In genomic region chr18:12366379-12366778, GRCh38 we compare ENCODE assay signal across 17 cellular contexts. TPM values are rescaled to one million over a fixed set of nuclear protein-coding genes. Genes with fewer than 3 reads are reported as not detected.
DNase-seq lines count a peak whose midpoint lies in the region; ATAC-seq and TF ChIP-seq lines count a peak whose summit lies in the region.
"Had no signal": no experiment of that assay in that cellular context is flagged by ENCODE, and none has a peak within 500 bp of the region (broad histone marks: within the 10 kb centered on the region; RNA-seq: fewer than 3 reads in every experiment).

No MANE protein-coding gene starts in this region.

- no peaks in the 10 kb centered on the region for H3K9me3 Mint-ChIP-seq in activated CD8-positive, alpha-beta T cell treated with anti-CD3 and anti-CD28 coated beads, Interleukin-2, amount 10 ng/mL, durations not matched to agents 7 days and 5 days (ENCODE audit: insufficient read depth)
- no peaks in the 10 kb centered on the region for H3K9me3 Mint-ChIP-seq in activated CD8-positive, alpha-beta T cell treated with anti-CD3 and anti-CD28 coated beads for 36 hours
- H3K9me3 Mint-ChIP-seq: CD8-positive, alpha-beta memory T cell had no signal

- H3K27ac ChIP-seq in heart right ventricle: peak overlapping the region in 7 of 10 donors; percentile 19 to 82 (median 62)
- peak overlapping the region; percentile 45 for H3K27ac ChIP-seq in temporal lobe (ENCODE audit: low read depth, low read length)
- H3K27ac ChIP-seq in RWPE1: no peak overlapping the region
- H3K27ac ChIP-seq: 22Rv1, BLaER1, PC-9 had no signal

- H3K36me3 Mint-ChIP-seq in activated CD8-positive, alpha-beta T cell treated with anti-CD3 and anti-CD28 coated beads, Interleukin-2, amount 10 ng/mL, durations not matched to agents 7 days and 5 days (ENCODE audit: low read depth): peaks cover 39% of the 10 kb centered on the region
- peaks cover 41% of the 10 kb centered on the region for H3K36me3 Mint-ChIP-seq in activated CD8-positive, alpha-beta T cell treated with anti-CD3 and anti-CD28 coated beads for 36 hours (ENCODE audit: low read depth)

- intact Hi-C loops in activated CD8-positive, alpha-beta T cell treated with anti-CD3 and anti-CD28 coated beads for 36 hours (cut with micrococcal nuclease): no loop called here
- intact Hi-C loops in heart right ventricle (cut with DNase I): no loop called here
- intact Hi-C loops in mucosa of descending colon (cut with DNase I, micrococcal nuclease): no loop called here

- peaks cover 0 to 96% (median 24%) of the 10 kb centered on the region in 9 donors for H3K36me3 ChIP-seq in heart right ventricle
- H3K36me3 ChIP-seq in mucosa of descending colon (ENCODE audit: low read depth): no peaks in the 10 kb centered on the region

- CTCF ChIA-PET in activated CD8-positive, alpha-beta T cell treated with anti-CD3 and anti-CD28 coated beads, Interleukin-2, amount 10 ng/mL, durations not matched to agents 7 days and 5 days (lab: Charles Lee): no interaction called here
- CTCF ChIA-PET in activated CD8-positive, alpha-beta T cell treated with anti-CD3 and anti-CD28 coated beads for 36 hours (lab: Charles Lee): no interaction called here
- CTCF ChIA-PET in RWPE1 (lab: Yijun Ruan, JAX): no interaction called here

- H3K4me1 ChIP-seq in heart right ventricle (peaks cover 2 to 100% (median 62%) of the 10 kb centered on the region in 9 donors), mucosa of descending colon (ENCODE audit: low read depth) (peaks cover 3% of the 10 kb centered on the region)

- H3K4me3 ChIP-seq in heart right ventricle: no peak overlapping the region
- no peak overlapping the region for H3K4me3 ChIP-seq in mucosa of descending colon
- H3K4me3 ChIP-seq: BLaER1, PC-9 had no signal

- no peak for DNase-seq in activated CD8-positive, alpha-beta T cell treated with anti-CD3 and anti-CD28 coated beads, Interleukin-2, amount 10 ng/mL, durations not matched to agents 7 days and 5 days
- DNase-seq in activated CD8-positive, alpha-beta T cell treated with anti-CD3 and anti-CD28 coated beads for 36 hours: no peak
- DNase-seq in heart right ventricle (peak; percentile 56 to 62), mucosa of descending colon (no peak), RWPE1 (ENCODE audit: low spot score) (no peak)
- DNase-seq in effector CD4-positive, alpha-beta T cell: no peak
- DNase-seq: CD8-positive, alpha-beta memory T cell; DMS 273 treated with DMSO at 0.1 percent for 48 hours; Karpas-422; NCI-H1105 treated with DMSO at 0.1 percent for 48 hours; NCI-H187; NCI-H748 treated with DMSO at 0.1 percent for 48 hours; PC-9 had no signal

- no peak for TF ChIP-seq CTCF in activated CD8-positive, alpha-beta T cell treated with anti-CD3 and anti-CD28 coated beads for 36 hours (IDR thresholded peaks at IDR 0.05)
- no peak for TF ChIP-seq CTCF in heart right ventricle (IDR thresholded peaks at IDR 0.05)
- TF ChIP-seq CTCF in mucosa of descending colon (IDR thresholded peaks at IDR 0.05): no peak
- TF ChIP-seq CTCF in RWPE1 (conservative IDR thresholded peaks at IDR 0.05; ENCODE audit: low read depth): no peak

- no peak overlapping the region for H3K4me3 Mint-ChIP-seq in activated CD8-positive, alpha-beta T cell treated with anti-CD3 and anti-CD28 coated beads, Interleukin-2, amount 10 ng/mL, durations not matched to agents 7 days and 5 days
- no peak overlapping the region for H3K4me3 Mint-ChIP-seq in activated CD8-positive, alpha-beta T cell treated with anti-CD3 and anti-CD28 coated beads for 36 hours
- H3K4me3 Mint-ChIP-seq: CD8-positive, alpha-beta memory T cell had no signal

- no peaks in the 10 kb centered on the region for H3K27me3 Mint-ChIP-seq in activated CD8-positive, alpha-beta T cell treated with anti-CD3 and anti-CD28 coated beads, Interleukin-2, amount 10 ng/mL, durations not matched to agents 7 days and 5 days (ENCODE audit: low read depth)
- H3K27me3 Mint-ChIP-seq in activated CD8-positive, alpha-beta T cell treated with anti-CD3 and anti-CD28 coated beads for 36 hours: no peaks in the 10 kb centered on the region

- 44 to 76% methylated on average over 8 of the region's 8 CpGs for WGBS in heart right ventricle, 2 donors

- H3K27ac Mint-ChIP-seq in activated CD8-positive, alpha-beta T cell treated with anti-CD3 and anti-CD28 coated beads, Interleukin-2, amount 10 ng/mL, durations not matched to agents 7 days and 5 days: peak overlapping the region; percentile 11
- no peak overlapping the region for H3K27ac Mint-ChIP-seq in activated CD8-positive, alpha-beta T cell treated with anti-CD3 and anti-CD28 coated beads for 36 hours

- peaks cover 6% of the 10 kb centered on the region for H3K4me1 Mint-ChIP-seq in activated CD8-positive, alpha-beta T cell treated with anti-CD3 and anti-CD28 coated beads, Interleukin-2, amount 10 ng/mL, durations not matched to agents 7 days and 5 days (ENCODE audit: low read depth)
- H3K4me1 Mint-ChIP-seq in activated CD8-positive, alpha-beta T cell treated with anti-CD3 and anti-CD28 coated beads for 36 hours (ENCODE audit: low read depth): peaks cover 13% of the 10 kb centered on the region

- POLR2A ChIA-PET in activated CD8-positive, alpha-beta T cell treated with anti-CD3 and anti-CD28 coated beads, Interleukin-2, amount 10 ng/mL, durations not matched to agents 7 days and 5 days (lab: Charles Lee): no interaction called here
- POLR2A ChIA-PET in activated CD8-positive, alpha-beta T cell treated with anti-CD3 and anti-CD28 coated beads for 36 hours (lab: Charles Lee): interaction anchor here (1.5 kb wide), 1 partner anchor 11 kb away, joined by 9 read pairs; the partner anchor contains the start of gene AFG3L2
- POLR2A ChIA-PET in RWPE1 (lab: Yijun Ruan, JAX; ENCODE audit: low non-redundant PET): no interaction called here

- no peaks in the 10 kb centered on the region for H3K27me3 ChIP-seq in heart right ventricle
- H3K27me3 ChIP-seq: BLaER1 had no signal

- no peaks in the 10 kb centered on the region for H3K9me3 ChIP-seq in heart right ventricle
- no peaks in the 10 kb centered on the region for H3K9me3 ChIP-seq in mucosa of descending colon
- H3K9me3 ChIP-seq: BLaER1 had no signal

- no peak for ATAC-seq in activated CD8-positive, alpha-beta T cell treated with anti-CD3 and anti-CD28 coated beads, Interleukin-2, amount 10 ng/mL, durations not matched to agents 7 days and 5 days
- ATAC-seq in activated CD8-positive, alpha-beta T cell treated with anti-CD3 and anti-CD28 coated beads for 36 hours: no peak
- ATAC-seq in heart right ventricle (peak; percentile 54 to 80 (median 64)), mucosa of descending colon (peak; percentile 51), GM21390 (IDR thresholded peaks at IDR 0.05; ENCODE audit: unreplicated experiment) (no peak)

RNA-seq across cellular contexts. Expression of gene AFG3L2, which starts 10.6 kb away (rescaled TPM):
- 10 to 100 TPM; 40.6 to 44.3 TPM for total RNA-seq in activated CD8-positive, alpha-beta T cell treated with anti-CD3 and anti-CD28 coated beads, Interleukin-2, amount 10 ng/mL, durations not matched to agents 7 days and 5 days
- total RNA-seq in activated CD8-positive, alpha-beta T cell treated with anti-CD3 and anti-CD28 coated beads for 36 hours: 10 to 100 TPM; 60.6 to 64.0 TPM
- total RNA-seq in heart right ventricle: 100 to 1,000 TPM; 126 to 176 (median 145) TPM
- polyA plus RNA-seq in heart right ventricle: 10 to 100 TPM; 48.1 to 60.4 TPM
- total RNA-seq in mucosa of descending colon: 100 to 1,000 TPM in 1 of 3 donors, 10 to 100 TPM in 2; 68.5 to 104 (median 93.1) TPM
- total RNA-seq in temporal lobe: 29.0 TPM

RNA-seq across cellular contexts. Expression of gene PRELID3A, which starts 41.4 kb away (rescaled TPM):
- 1 to 10 TPM; 4.8 to 6.1 TPM for total RNA-seq in activated CD8-positive, alpha-beta T cell treated with anti-CD3 and anti-CD28 coated beads, Interleukin-2, amount 10 ng/mL, durations not matched to agents 7 days and 5 days
- total RNA-seq in activated CD8-positive, alpha-beta T cell treated with anti-CD3 and anti-CD28 coated beads for 36 hours: 1 to 10 TPM; 6.3 to 6.5 TPM
- total RNA-seq in heart right ventricle (1 to 10 TPM in 6 of 10 donors, under 1 TPM in 4; 0.38 to 2.2 (median 1.4) TPM), mucosa of descending colon (1 to 10 TPM; 2.8 to 8.0 (median 2.9) TPM), temporal lobe (4.2 TPM)
- polyA plus RNA-seq in heart right ventricle: 1 to 10 TPM; 1.5 to 2.4 TPM
- polyA plus RNA-seq: CD8-positive, alpha-beta memory T cell had no signal

RNA-seq across cellular contexts. Expression of gene TUBB6, which starts 58.3 kb away (rescaled TPM):
- 10 to 100 TPM in 1 of 2 experiments, 1 to 10 TPM in 1; 8.3 to 10.9 TPM for total RNA-seq in activated CD8-positive, alpha-beta T cell treated with anti-CD3 and anti-CD28 coated beads, Interleukin-2, amount 10 ng/mL, durations not matched to agents 7 days and 5 days
- total RNA-seq in activated CD8-positive, alpha-beta T cell treated with anti-CD3 and anti-CD28 coated beads for 36 hours: 10 to 100 TPM; 11.5 to 12.6 TPM
- total RNA-seq in heart right ventricle (100 to 1,000 TPM in 4 of 10 donors, 10 to 100 TPM in 6; 62.8 to 216 (median 92.1) TPM), mucosa of descending colon (100 to 1,000 TPM in 1 of 3 donors, 10 to 100 TPM in 1, 1 to 10 TPM in 1; 9.2 to 116 (median 32.9) TPM), temporal lobe (19.7 TPM)
- polyA plus RNA-seq in heart right ventricle: 100 to 1,000 TPM in 1 of 2 donors, 10 to 100 TPM in 1; 61.9 to 602 TPM

Comparison
In these comparisons a context has a peak if more than half of its experiments do, and no peak if none do; other contexts are left out.
1. ATAC-seq: peak in heart right ventricle (8 of 8) and mucosa of descending colon (single experiment); none in activated CD8-positive, alpha-beta T cell treated with anti-CD3 and anti-CD28 coated beads, Interleukin-2, amount 10 ng/mL, durations not matched to agents 7 days and 5 days (single experiment), activated CD8-positive, alpha-beta T cell treated with anti-CD3 and anti-CD28 coated beads for 36 hours (single experiment) and GM21390 (single experiment).
2. DNase-seq: peak in heart right ventricle (2 of 2); none in activated CD8-positive, alpha-beta T cell treated with anti-CD3 and anti-CD28 coated beads, Interleukin-2, amount 10 ng/mL, durations not matched to agents 7 days and 5 days (single experiment), activated CD8-positive, alpha-beta T cell treated with anti-CD3 and anti-CD28 coated beads for 36 hours (single experiment), mucosa of descending colon (0 of 3), RWPE1 (single experiment) and effector CD4-positive, alpha-beta T cell (single experiment).